In the genomic region with DNA sequence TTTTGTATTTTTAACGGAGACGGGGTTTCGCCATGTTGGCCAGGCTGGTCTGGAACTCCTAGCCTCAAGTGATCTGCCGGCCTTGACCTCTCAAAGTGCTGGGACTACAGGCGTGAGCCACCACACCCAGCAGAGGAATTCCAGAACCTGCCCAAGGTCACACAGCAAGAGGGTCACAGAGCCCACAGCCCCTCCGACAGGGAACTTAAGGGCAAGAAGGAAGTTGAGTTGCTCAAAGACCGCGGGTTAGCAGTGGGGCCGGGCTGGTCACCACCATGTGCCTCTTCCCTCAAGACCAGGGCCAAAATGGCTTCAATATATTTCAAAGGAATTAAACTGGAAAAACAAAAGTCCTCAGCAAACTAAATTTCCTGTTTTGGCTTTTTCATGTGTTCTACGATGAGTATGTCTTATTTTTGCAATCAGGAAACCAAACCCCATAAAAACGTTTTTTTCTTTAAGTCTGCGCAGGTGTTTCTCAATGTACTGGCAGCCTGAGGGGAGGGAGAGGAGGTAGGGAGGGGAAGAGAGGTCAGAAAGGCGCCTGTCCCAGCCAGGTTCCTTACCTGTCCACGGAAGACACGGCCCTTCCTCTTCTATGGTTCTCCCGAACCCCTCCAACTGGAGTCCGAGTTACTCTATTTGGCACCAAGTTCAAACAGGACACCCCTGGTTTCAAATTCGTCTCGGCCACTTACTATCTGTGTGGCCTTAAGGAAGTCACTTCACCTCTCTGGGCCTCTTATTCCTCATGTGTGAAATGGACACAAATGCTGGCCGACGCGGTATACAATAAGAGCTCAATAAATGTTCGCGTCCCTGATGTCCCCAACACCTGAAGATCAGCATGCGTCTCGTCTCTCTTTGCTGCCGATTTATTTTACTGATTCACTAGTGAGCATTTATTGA, we compare ENCODE assay signal across 1 cellular context.
TF ChIP-seq lines count a peak whose summit lies in the region.

No MANE protein-coding gene starts in this region.

TF ChIP-seq in H1, 55 proteins besides CTCF, POLR2A, EP300 and RAD21:
- TF ChIP-seq NANOG (IDR thresholded peaks at IDR 0.05; ENCODE audit: insufficient read depth, low read depth, low read length, poor library complexity, severe bottlenecking) (no peak), SP4 (IDR thresholded peaks at IDR 0.05; ENCODE audit: low read length) (no peak), ATF2 (IDR thresholded peaks at IDR 0.05; ENCODE audit: low read length) (no peak), ASH2L (IDR thresholded peaks at IDR 0.05; ENCODE audit: low read length) (peak; percentile 38)
